ENCODE assay signal across 8 cellular contexts in genomic region chr12:57522887-57523705, GRCh38. TPM values are rescaled to one million over a fixed set of nuclear protein-coding genes. Genes with fewer than 3 reads are reported as not detected.
DNase-seq lines count a peak whose midpoint lies in the region; ATAC-seq and TF ChIP-seq lines count a peak whose summit lies in the region.

No MANE protein-coding gene starts in this region.

- H3K27me3 Mint-ChIP-seq in CD8-positive, alpha-beta memory T cell, result peaks cover 0 to 3% of the 10 kb centered on the region in 2 donors

- no peaks in the 10 kb centered on the region for H3K9me3 ChIP-seq in CD8-positive, alpha-beta memory T cell (ENCODE audit: low read length)
- H3K9me3 ChIP-seq in ectodermal cell (ENCODE audit: control insufficient read depth, low read length) (no peaks in the 10 kb centered on the region), lung (ENCODE audit: control insufficient read depth in 2 of 2, insufficient read depth in 1 of 2, low read length in 1 of 2) (no peaks in the 10 kb centered on the region), stomach (no peaks in the 10 kb centered on the region)

- H3K27ac ChIP-seq in CD8-positive, alpha-beta memory T cell (ENCODE audit: low read depth, low read length), result peak overlapping the region; percentile 74
- H3K27ac ChIP-seq in VCaP, result peak overlapping the region; percentile 99
- peak overlapping the region; percentile 64 for H3K27ac ChIP-seq in ectodermal cell (ENCODE audit: insufficient read depth, low read depth, low read length, poor library complexity, severe bottlenecking)
- peak overlapping the region; percentile 97 to 98 for H3K27ac ChIP-seq in lung (ENCODE audit: low read depth in 1 of 2, low read length in 1 of 2)
- peak overlapping the region; percentile 95 to 99 (median 99) for H3K27ac ChIP-seq in stomach

- peaks cover 51% of the 10 kb centered on the region for H3K4me1 ChIP-seq in CD8-positive, alpha-beta memory T cell (ENCODE audit: insufficient read depth, low read length)
- H3K4me1 ChIP-seq in ectodermal cell (ENCODE audit: control insufficient read depth, insufficient read depth, low read length) (peaks cover 42% of the 10 kb centered on the region), lung (ENCODE audit: control insufficient read depth in 2 of 2, insufficient read depth in 2 of 2, low read length in 2 of 2) (peaks cover 2 to 16% of the 10 kb centered on the region in 2 donors), stomach (peaks cover 49 to 76% (median 65%) of the 10 kb centered on the region in 4 donors)

- no peak for TF ChIP-seq EP300 in stomach (IDR thresholded peaks at IDR 0.05)

- CTCF ChIA-PET in CD8-positive, alpha-beta memory T cell (lab: Charles Lee), result interaction anchor here (1.0 to 2.6 kb wide), 6 partner anchors 18 to 61 kb away, joined by 3 to 9 read pairs (median 5); no protein-coding TSS in a partner anchor

- WGBS in ectodermal cell, 2 experiments, result 1 to 2% methylated on average over 29 to 32 of the region's 38 CpGs
- 0 to 2% methylated on average over 15 to 37 of the region's 38 CpGs for WGBS in lung, 2 donors
- WGBS in stomach, 5 donors, result 0 to 1% (median 1%) methylated on average over 17 to 32 of the region's 38 CpGs

- H3K4me1 Mint-ChIP-seq in CD8-positive, alpha-beta memory T cell, result peaks cover 46 to 69% (median 49%) of the 10 kb centered on the region in 3 donors

- intact Hi-C loops in stomach (cut with DNase I; ENCODE audit: low total_unique reads), result no loop called here

- peak overlapping the region; percentile 87 to 100 (median 96) for H3K27ac Mint-ChIP-seq in CD8-positive, alpha-beta memory T cell

- peak in 3 of 5 donors; percentile 46 to 69 (median 52) for DNase-seq in CD8-positive, alpha-beta memory T cell
- DNase-seq in LHCN-M2 (ENCODE audit: low read depth) (peak; percentile 39), lung (ENCODE audit: low spot score) (peak; percentile 76), stomach (peak; percentile 48), DMS79 (lab: John Stamatoyannopoulos, UW) (no peak)

- H3K4me3 ChIP-seq in CD8-positive, alpha-beta memory T cell (ENCODE audit: low read length), result peak overlapping the region; percentile 66
- H3K4me3 ChIP-seq in ectodermal cell (ENCODE audit: insufficient read depth, low read depth, low read length) (peak overlapping the region; percentile 71), lung (peak overlapping the region; percentile 59), stomach (peak overlapping the region; percentile 58 to 85 (median 74))

- ATAC-seq in lung (ENCODE audit: insufficient read depth, low FRiP score) (no peak), GM19328 (IDR thresholded peaks at IDR 0.05; ENCODE audit: unreplicated experiment) (no peak)

- H3K9me3 Mint-ChIP-seq in CD8-positive, alpha-beta memory T cell, result peaks cover 0 to 4% (median 0%) of the 10 kb centered on the region in 5 donors

- no peak for TF ChIP-seq POLR2A in stomach (IDR thresholded peaks at IDR 0.05)

- POLR2A ChIA-PET in CD8-positive, alpha-beta memory T cell (lab: Charles Lee), result interaction anchor here (0.5 to 1.5 kb wide), 4 partner anchors 12 to 828 kb away, joined by 4 to 7 read pairs (median 4); no protein-coding TSS in a partner anchor

- H3K27me3 ChIP-seq in CD8-positive, alpha-beta memory T cell (ENCODE audit: insufficient read depth, low read length, poor library complexity, severe bottlenecking), result no peaks in the 10 kb centered on the region
- H3K27me3 ChIP-seq in ectodermal cell (ENCODE audit: control insufficient read depth, insufficient read depth, low read length, poor library complexity, severe bottlenecking) (no peaks in the 10 kb centered on the region), lung (ENCODE audit: control insufficient read depth, insufficient read depth) (no peaks in the 10 kb centered on the region), stomach (no peaks in the 10 kb centered on the region)

- H3K36me3 ChIP-seq in CD8-positive, alpha-beta memory T cell (ENCODE audit: insufficient read depth, low read length), result peaks cover 18% of the 10 kb centered on the region
- peaks cover 12% of the 10 kb centered on the region for H3K36me3 ChIP-seq in ectodermal cell (ENCODE audit: control insufficient read depth, insufficient read depth, low read length)
- peaks cover 10 to 39% of the 10 kb centered on the region in 2 donors for H3K36me3 ChIP-seq in lung (ENCODE audit: control insufficient read depth in 2 of 2, insufficient read depth in 2 of 2, low read length in 2 of 2)
- peaks cover 36 to 42% (median 40%) of the 10 kb centered on the region in 4 donors for H3K36me3 ChIP-seq in stomach

- H3K36me3 Mint-ChIP-seq in CD8-positive, alpha-beta memory T cell, result peaks cover 0 to 59% (median 7%) of the 10 kb centered on the region in 3 donors

- TF ChIP-seq CTCF in VCaP (conservative IDR thresholded peaks at IDR 0.05) (no peak), lung (IDR thresholded peaks at IDR 0.05; ENCODE audit: control extremely low read depth, extremely low read depth) (no peak), stomach (IDR thresholded peaks at IDR 0.05) (no peak)

- H3K4me3 Mint-ChIP-seq in CD8-positive, alpha-beta memory T cell, result peak overlapping the region; percentile 87 to 98 (median 94)

RNA-seq across cellular contexts. Expression of gene MBD6, which starts 0.5 kb away (rescaled TPM):
- 10 to 100 TPM; 49.0 to 54.7 TPM for total RNA-seq in CD8-positive, alpha-beta memory T cell
- 4.2 TPM for polyA plus RNA-seq in CD8-positive, alpha-beta memory T cell
- 4.2 and 7.5 TPM in 2 replicates for total RNA-seq in LHCN-M2 (2014; rRNA removed)
- 20.6 TPM for polyA plus RNA-seq in LHCN-M2 (2012)
- polyA plus RNA-seq in ectodermal cell (2013, experiment 1 of 4), result 47.3 TPM
- 56.8 TPM for polyA plus RNA-seq in ectodermal cell (2013, experiment 2 of 4)
- polyA plus RNA-seq in ectodermal cell (2013, experiment 3 of 4), result 34.5 TPM
- 41.2 TPM for polyA plus RNA-seq in ectodermal cell (2013, experiment 4 of 4)
- 100 to 1,000 TPM in 1 of 2 donors, 10 to 100 TPM in 1; 26.0 to 132 TPM for total RNA-seq in lung
- polyA plus RNA-seq in lung, result 10 to 100 TPM; 36.7 to 42.4 TPM
- 100 to 1,000 TPM in 1 of 5 donors, 10 to 100 TPM in 3, 1 to 10 TPM in 1; 4.8 to 129 (median 32.2) TPM for total RNA-seq in stomach
- 10 to 100 TPM; 23.2 to 30.9 (median 28.7) TPM for polyA plus RNA-seq in stomach

RNA-seq across cellular contexts. Expression of gene DDIT3, which starts 2.8 kb away (rescaled TPM):
- 10 to 100 TPM; 12.7 to 13.2 TPM for total RNA-seq in CD8-positive, alpha-beta memory T cell
- 11.7 TPM for polyA plus RNA-seq in CD8-positive, alpha-beta memory T cell
- total RNA-seq in LHCN-M2 (2014; rRNA removed) (15.3 and 15.7 TPM in 2 replicates), lung (10 to 100 TPM; 31.0 to 34.7 TPM), stomach (100 to 1,000 TPM in 1 of 5 donors, 10 to 100 TPM in 3, 1 to 10 TPM in 1; 7.5 to 159 (median 36.2) TPM)
- 24.0 TPM for polyA plus RNA-seq in LHCN-M2 (2012)
- polyA plus RNA-seq in ectodermal cell (2013, experiment 1 of 4), result 4.9 TPM
- 4.3 TPM for polyA plus RNA-seq in ectodermal cell (2013, experiment 2 of 4)
- 5.6 TPM for polyA plus RNA-seq in ectodermal cell (2013, experiment 3 of 4)
- polyA plus RNA-seq in ectodermal cell (2013, experiment 4 of 4), result 3.8 TPM
- polyA plus RNA-seq in lung (10 to 100 TPM; 68.1 to 74.7 TPM), stomach (10 to 100 TPM; 49.7 to 83.4 (median 68.7) TPM)

RNA-seq across cellular contexts. Expression of gene DCTN2, which starts 23.9 kb away (rescaled TPM):
- total RNA-seq in CD8-positive, alpha-beta memory T cell, result 10 to 100 TPM; 98.7 to 99.3 TPM
- polyA plus RNA-seq in CD8-positive, alpha-beta memory T cell, result 80.8 TPM
- 177 and 202 TPM in 2 replicates for total RNA-seq in LHCN-M2 (2014; rRNA removed)
- 186 TPM for polyA plus RNA-seq in LHCN-M2 (2012)
- polyA plus RNA-seq in ectodermal cell (2013, experiment 1 of 4), result 199 TPM
- 184 TPM for polyA plus RNA-seq in ectodermal cell (2013, experiment 2 of 4)
- polyA plus RNA-seq in ectodermal cell (2013, experiment 3 of 4), result 171 TPM
- 184 TPM for polyA plus RNA-seq in ectodermal cell (2013, experiment 4 of 4)
- total RNA-seq in lung, result 10 to 100 TPM; 78.3 to 90.1 TPM
- polyA plus RNA-seq in lung, result 100 to 1,000 TPM in 1 of 2 donors, 10 to 100 TPM in 1; 60.0 to 110 TPM
- total RNA-seq in stomach, result 100 to 1,000 TPM in 3 of 5 donors, 10 to 100 TPM in 2; 28.6 to 177 (median 102) TPM
- 100 to 1,000 TPM in 2 of 3 donors, 10 to 100 TPM in 1; 90.0 to 168 (median 110) TPM for polyA plus RNA-seq in stomach

RNA-seq across cellular contexts. Expression of gene KIF5A, which starts 26.7 kb away (rescaled TPM):
- 1 to 10 TPM; 1.8 to 2.1 TPM for total RNA-seq in CD8-positive, alpha-beta memory T cell
- 0.12 TPM for polyA plus RNA-seq in CD8-positive, alpha-beta memory T cell
- total RNA-seq in LHCN-M2 (2014; rRNA removed) (0.06 TPM in 1 of 2 replicates, not detected in the other), lung (under 1 TPM; 0.21 to 0.34 TPM), stomach (1 to 10 TPM in 4 of 5 donors, not detected in 1; 1.3 to 2.3 (median 1.6) TPM)
- not detected for polyA plus RNA-seq in LHCN-M2 (2012)
- 18.9 TPM for polyA plus RNA-seq in ectodermal cell (2013, experiment 1 of 4)
- polyA plus RNA-seq in ectodermal cell (2013, experiment 2 of 4), result 19.1 TPM
- 14.0 TPM for polyA plus RNA-seq in ectodermal cell (2013, experiment 3 of 4)
- 15.9 TPM for polyA plus RNA-seq in ectodermal cell (2013, experiment 4 of 4)
- polyA plus RNA-seq in lung (under 1 TPM; 0.05 to 0.06 TPM), stomach (under 1 TPM; 0.19 to 0.40 (median 0.31) TPM)

RNA-seq across cellular contexts. Expression of gene MARS1, which starts 35.2 kb away (rescaled TPM):
- 100 to 1,000 TPM; 386 to 398 TPM for total RNA-seq in CD8-positive, alpha-beta memory T cell
- 89.8 TPM for polyA plus RNA-seq in CD8-positive, alpha-beta memory T cell
- total RNA-seq in LHCN-M2 (2014; rRNA removed) (80.1 and 92.7 TPM in 2 replicates), lung (100 to 1,000 TPM in 1 of 2 donors, 10 to 100 TPM in 1; 55.9 to 213 TPM), stomach (1,000 to 10,000 TPM in 1 of 5 donors, 100 to 1,000 TPM in 1, 10 to 100 TPM in 3; 37.3 to 1,821 (median 71.6) TPM)
- 116 TPM for polyA plus RNA-seq in LHCN-M2 (2012)
- 198 TPM for polyA plus RNA-seq in ectodermal cell (2013, experiment 1 of 4)
- polyA plus RNA-seq in ectodermal cell (2013, experiment 2 of 4), result 209 TPM
- polyA plus RNA-seq in ectodermal cell (2013, experiment 3 of 4), result 148 TPM
- polyA plus RNA-seq in ectodermal cell (2013, experiment 4 of 4), result 163 TPM
- polyA plus RNA-seq in lung (100 to 1,000 TPM in 1 of 2 donors, 10 to 100 TPM in 1; 95.0 to 156 TPM), stomach (10 to 100 TPM; 35.1 to 91.2 (median 51.8) TPM)
